ENCODE assay signal across 11 cellular contexts in genomic region chr10:68954904-68955303, GRCh38. TPM values are rescaled to one million over a fixed set of nuclear protein-coding genes. Genes with fewer than 3 reads are reported as not detected.
A peak's percentile ranks its signal among the peaks of the same experiment; 100 is the strongest.
DNase-seq lines count a peak whose midpoint lies in the region; ATAC-seq, FAIRE-seq and TF ChIP-seq lines count a peak whose summit lies in the region.
"Had no signal": no experiment of that assay in that cellular context is flagged by ENCODE, and none has a peak within 500 bp of the region (broad histone marks: within the 10 kb centered on the region; RNA-seq: fewer than 3 reads in every experiment).

No MANE protein-coding gene starts in this region.

- no TSS peak for BruUV-seq in HCT116 (replicated peaks; lab: Mats Ljungman, UMichigan)

- H4K20me1 ChIP-seq in BLaER1: peaks cover 28% of the 10 kb centered on the region
- peaks cover 20% of the 10 kb centered on the region; the same call in 1 of the 2 replicates for H4K20me1 ChIP-seq in HCT116 (ENCODE audit: insufficient read depth)
- H4K20me1 ChIP-seq in keratinocyte (ENCODE audit: control insufficient read depth, extremely low read depth, insufficient read depth, low read length): peaks cover 16% of the 10 kb centered on the region

- TF ChIP-seq CTCF in HCT116 (IDR thresholded peaks at IDR 0.05 in 2 of 3, conservative IDR thresholded peaks at IDR 0.05 in 1 of 3; ENCODE audit: borderline replicate concordance in 1 of 3, insufficient read depth in 1 of 3, low read depth in 2 of 3, low read length in 2 of 3) (no peak), keratinocyte (optimal IDR thresholded peaks at IDR 0.05 in 1 of 3, IDR thresholded peaks at IDR 0.05 in 1 of 3, conservative IDR thresholded peaks at IDR 0.05 in 1 of 3; ENCODE audit: extremely low read depth in 1 of 3, insufficient read depth in 2 of 3, low read length in 3 of 3) (no peak)

- H3K27ac ChIP-seq in BLaER1: peak overlapping the region; percentile 91
- peak overlapping the region; percentile 87; the same call in 1 of the 2 replicates for H3K27ac ChIP-seq in HCT116 (ENCODE audit: low read depth, low read length)
- no peak overlapping the region for H3K27ac ChIP-seq in keratinocyte (ENCODE audit: control insufficient read depth, insufficient read depth, low read length)

- H3K36me3 Mint-ChIP-seq in activated T-helper 1 cell treated with anti-CD3 and anti-CD28 coated beads, Interleukin-12 subunit alpha, Interleukin-12 subunit beta, Interleukin-2, Interleukin-4 antibody, amounts not matched to agents 30 ng/mL and 10 ng/mL and 1 ng/mL, durations not matched to agents 14 hours and 24 hours and 36 hours (ENCODE audit: low read depth): peaks cover 36% of the 10 kb centered on the region

- H3K9me2 ChIP-seq in HCT116 (ENCODE audit: insufficient read depth): no peaks in the 10 kb centered on the region

- CTCF ChIA-PET in HCT116 (lab: Charles Lee): interaction anchor here (0.9 to 1.4 kb wide), 2 partner anchors 13 to 742 kb away, joined by 3 read pairs; no protein-coding TSS in a partner anchor

- no peaks in the 10 kb centered on the region for H3K27me3 Mint-ChIP-seq in activated T-helper 1 cell treated with anti-CD3 and anti-CD28 coated beads, Interleukin-12 subunit alpha, Interleukin-12 subunit beta, Interleukin-2, Interleukin-4 antibody, amounts not matched to agents 30 ng/mL and 10 ng/mL and 1 ng/mL, durations not matched to agents 14 hours and 24 hours and 36 hours (ENCODE audit: insufficient read depth)

- H3K9me3 ChIP-seq in BLaER1 (no peaks in the 10 kb centered on the region), HCT116 (ENCODE audit: control insufficient read depth in 1 of 2, insufficient read depth in 1 of 2, low read depth in 1 of 2, low read length in 2 of 2) (no peaks in the 10 kb centered on the region), keratinocyte (ENCODE audit: control insufficient read depth, low read depth, low read length) (no peaks in the 10 kb centered on the region)

- dilution Hi-C loops in keratinocyte (cut with MboI; ENCODE audit: extremely low pct_ligation_motif_present, low sequenced_read_pairs): no loop called here

- POLR2A ChIA-PET in HCT116 (lab: Charles Lee): interaction anchor here (0.9 to 1.9 kb wide), 2 partner anchors 13 to 30 kb away, joined by 4 to 5 read pairs; no protein-coding TSS in a partner anchor

- peaks cover 51% of the 10 kb centered on the region for H3K36me3 ChIP-seq in BLaER1
- H3K36me3 ChIP-seq in HCT116 (ENCODE audit: control insufficient read depth in 1 of 2, insufficient read depth in 2 of 2, low read length in 2 of 2): peaks cover 4 to 17% of the 10 kb centered on the region in 2 experiments; a peak in 3 of 4 replicates
- H3K36me3 ChIP-seq in keratinocyte (ENCODE audit: control insufficient read depth in 2 of 2, extremely low read depth in 1 of 2, insufficient read depth in 2 of 2, low read length in 2 of 2): peaks cover under 1 to 22% of the 10 kb centered on the region in 2 experiments

- H3K9ac ChIP-seq in BLaER1 (peak overlapping the region; percentile 88), HCT116 (ENCODE audit: low read length) (peak overlapping the region; percentile 53), keratinocyte (ENCODE audit: control insufficient read depth, extremely low read depth, insufficient read depth, low read length) (peak overlapping the region; percentile 99)

- RAD21 ChIA-PET in HCT116 (lab: Charles Lee; ENCODE audit: low non-redundant PET in 1 of 2, low total read pairs in 2 of 2, uncharacterized antibody in 2 of 2, unreplicated experiment in 2 of 2): no interaction called here

- no peak for FAIRE-seq in keratinocyte (lab: Jason Lieb, UNC)

- no peaks in the 10 kb centered on the region for H3K9me1 ChIP-seq in keratinocyte (ENCODE audit: control insufficient read depth, extremely low read depth, insufficient read depth, low read length)

- ATAC-seq in HCT116 (no peak), HG02678 (IDR thresholded peaks at IDR 0.05; ENCODE audit: unreplicated experiment) (no peak), GM19351 (IDR thresholded peaks at IDR 0.05; ENCODE audit: unreplicated experiment) (no peak)

- H3K27me3 ChIP-seq in BLaER1 (no peaks in the 10 kb centered on the region), HCT116 (ENCODE audit: insufficient read depth, low read length) (no peaks in the 10 kb centered on the region), keratinocyte (ENCODE audit: control insufficient read depth, extremely low read depth, insufficient read depth, low read length) (no peaks in the 10 kb centered on the region)

- peak overlapping the region; percentile 73 for H3K4me3 Mint-ChIP-seq in activated T-helper 1 cell treated with anti-CD3 and anti-CD28 coated beads, Interleukin-12 subunit alpha, Interleukin-12 subunit beta, Interleukin-2, Interleukin-4 antibody, amounts not matched to agents 30 ng/mL and 10 ng/mL and 1 ng/mL, durations not matched to agents 14 hours and 24 hours and 36 hours

- H3K27ac Mint-ChIP-seq in activated T-helper 1 cell treated with anti-CD3 and anti-CD28 coated beads, Interleukin-12 subunit alpha, Interleukin-12 subunit beta, Interleukin-2, Interleukin-4 antibody, amounts not matched to agents 30 ng/mL and 10 ng/mL and 1 ng/mL, durations not matched to agents 14 hours and 24 hours and 36 hours: peak overlapping the region; percentile 71

- peaks cover 50% of the 10 kb centered on the region for H3K79me2 ChIP-seq in HCT116 (ENCODE audit: insufficient read depth, low read length)
- peaks cover 43% of the 10 kb centered on the region for H3K79me2 ChIP-seq in keratinocyte (ENCODE audit: control insufficient read depth, insufficient read depth, low read length)

- no peak for TF ChIP-seq RAD21 in HCT116 (IDR thresholded peaks at IDR 0.05; ENCODE audit: low read depth)

- peaks cover 22% of the 10 kb centered on the region for H3K4me1 Mint-ChIP-seq in activated T-helper 1 cell treated with anti-CD3 and anti-CD28 coated beads, Interleukin-12 subunit alpha, Interleukin-12 subunit beta, Interleukin-2, Interleukin-4 antibody, amounts not matched to agents 30 ng/mL and 10 ng/mL and 1 ng/mL, durations not matched to agents 14 hours and 24 hours and 36 hours (ENCODE audit: low read depth)

- no peak overlapping the region for H2AFZ ChIP-seq in HCT116 (ENCODE audit: low read depth, low read length, poor library complexity, severe bottlenecking)
- H2AFZ ChIP-seq in keratinocyte (ENCODE audit: control insufficient read depth, low read length): no peak overlapping the region

- H3K4me2 ChIP-seq in BLaER1 (peak overlapping the region; percentile 87), HCT116 (ENCODE audit: low read length) (peak overlapping the region; percentile 74), keratinocyte (ENCODE audit: control insufficient read depth, extremely low read depth, insufficient read depth, low read depth, low read length) (peak overlapping the region; percentile 97)

- H3K9me3 Mint-ChIP-seq in activated T-helper 1 cell treated with anti-CD3 and anti-CD28 coated beads, Interleukin-12 subunit alpha, Interleukin-12 subunit beta, Interleukin-2, Interleukin-4 antibody, amounts not matched to agents 30 ng/mL and 10 ng/mL and 1 ng/mL, durations not matched to agents 14 hours and 24 hours and 36 hours: no peaks in the 10 kb centered on the region

- no peak for TF ChIP-seq POLR2A in HCT116 (IDR thresholded peaks at IDR 0.05; ENCODE audit: borderline replicate concordance, extremely low read depth, insufficient read depth, insufficient read length)

- DNase-seq in HCT116 (ENCODE audit: low read depth, low spot score) (no peak), keratinocyte (ENCODE audit: low read depth, low spot score) (no peak), 8988T (no peak), SKM-1 treated with dmso at 0.1 percent for 144 hours (lab: John Stamatoyannopoulos, UW; ENCODE audit: unreplicated experiment) (no peak)
- DNase-seq in activated T-helper 1 cell treated with anti-CD3 and anti-CD28 coated beads, Interleukin-12 subunit alpha, Interleukin-12 subunit beta, Interleukin-2, Interleukin-4 antibody, amounts not matched to agents 30 ng/mL and 10 ng/mL and 1 ng/mL, durations not matched to agents 14 hours and 24 hours and 36 hours (ENCODE audit: low spot score): no peak
- DNase-seq: DMS79, NCI-H2081 treated with DMSO at 0.1 percent for 48 hours, T1000 had no signal

- peaks cover 36% of the 10 kb centered on the region for H3K4me1 ChIP-seq in BLaER1
- peaks cover 11 to 12% of the 10 kb centered on the region in 2 experiments; a peak in 3 of 4 replicates for H3K4me1 ChIP-seq in HCT116 (ENCODE audit: control insufficient read depth in 1 of 2, insufficient read depth in 2 of 2, low read length in 2 of 2)
- H3K4me1 ChIP-seq in keratinocyte (ENCODE audit: control insufficient read depth, extremely low read depth, insufficient read depth, low read length): peaks cover 13% of the 10 kb centered on the region

- H3K4me3 ChIP-seq in BLaER1: peak overlapping the region; percentile 78
- H3K4me3 ChIP-seq in HCT116 (replicated peaks in 1 of 2; ENCODE audit: low read depth in 1 of 2, low read length in 2 of 2): peak overlapping the region; percentile 99
- peak overlapping the region in 1 of 3 experiments; percentile 98 for H3K4me3 ChIP-seq in keratinocyte (ENCODE audit: control insufficient read depth in 2 of 3, extremely low read depth in 1 of 3, insufficient read depth in 2 of 3, low read depth in 1 of 3, low read length in 3 of 3)

- intact Hi-C loops in HCT116 (cut with micrococcal nuclease): loop anchor here (10.0 kb wide), 1 partner anchor 160 kb away; no protein-coding TSS in a partner anchor
- intact Hi-C loops in activated T-helper 1 cell treated with anti-CD3 and anti-CD28 coated beads, Interleukin-12 subunit alpha, Interleukin-12 subunit beta, Interleukin-2, Interleukin-4 antibody, amounts not matched to agents 30 ng/mL and 10 ng/mL and 1 ng/mL, durations not matched to agents 14 hours and 24 hours and 36 hours (cut with micrococcal nuclease): loop anchor here (1.0 kb wide), 3 partner anchors 33 to 168 kb away; partner anchors contain the start of genes DDX50 and KIFBP

RNA-seq across cellular contexts. Expression of gene DDX21, which starts 1.1 kb away (rescaled TPM):
- total RNA-seq in HCT116 (2021; ENCODE audit: unreplicated experiment): 153 TPM
- polyA plus RNA-seq in HCT116 (2012): 42.5 and 56.5 TPM in 2 replicates
- total RNA-seq in activated T-helper 1 cell treated with anti-CD3 and anti-CD28 coated beads, Interleukin-12 subunit alpha, Interleukin-12 subunit beta, Interleukin-2, Interleukin-4 antibody, amounts not matched to agents 30 ng/mL and 10 ng/mL and 1 ng/mL, durations not matched to agents 14 hours and 24 hours and 36 hours: 267 and 278 TPM in 2 replicates
- polyA plus RNA-seq in keratinocyte: 88.1 to 157 TPM (median 110 TPM) in 3 replicates
- polyA plus RNA-seq in keratinocyte (2011; ENCODE audit: low read depth): 145 TPM
- polyA plus RNA-seq in keratinocyte (2011; cell fraction: cytosol; rRNA removed): 75.5 and 128 TPM in 2 replicates
- 88.6 and 140 TPM in 2 replicates for polyA plus RNA-seq in keratinocyte (2011; cell fraction: nucleus; rRNA removed)
- 72.3 and 107 TPM in 2 replicates for polyA plus RNA-seq in keratinocyte (2012; ENCODE audit: low replicate concordance)
- 25.2 to 126 TPM (median 62.4 TPM) in 3 replicates for polyA minus RNA-seq in keratinocyte
- polyA minus RNA-seq in keratinocyte (2011; cell fraction: cytosol; rRNA and poly(A)+ RNA removed): 72.9 TPM
- polyA minus RNA-seq in keratinocyte (2011; cell fraction: nucleus; rRNA and poly(A)+ RNA removed): 55.8 and 104 TPM in 2 replicates

RNA-seq across cellular contexts. Expression of gene KIFBP, which starts 33.7 kb away (rescaled TPM):
- total RNA-seq in HCT116 (2021; ENCODE audit: unreplicated experiment): 26.9 TPM
- polyA plus RNA-seq in HCT116 (2012): 8.7 and 11.7 TPM in 2 replicates
- 16.4 and 16.9 TPM in 2 replicates for total RNA-seq in activated T-helper 1 cell treated with anti-CD3 and anti-CD28 coated beads, Interleukin-12 subunit alpha, Interleukin-12 subunit beta, Interleukin-2, Interleukin-4 antibody, amounts not matched to agents 30 ng/mL and 10 ng/mL and 1 ng/mL, durations not matched to agents 14 hours and 24 hours and 36 hours
- 28.8 to 48.9 TPM (median 37.0 TPM) in 3 replicates for polyA plus RNA-seq in keratinocyte
- polyA plus RNA-seq in keratinocyte (2011; ENCODE audit: low read depth): 23.4 TPM
- 29.4 and 58.2 TPM in 2 replicates for polyA plus RNA-seq in keratinocyte (2011; cell fraction: cytosol; rRNA removed)
- 47.3 and 65.4 TPM in 2 replicates for polyA plus RNA-seq in keratinocyte (2011; cell fraction: nucleus; rRNA removed)
- 20.0 and 28.5 TPM in 2 replicates for polyA plus RNA-seq in keratinocyte (2012; ENCODE audit: low replicate concordance)
- polyA minus RNA-seq in keratinocyte: 9.0 to 34.7 TPM (median 17.7 TPM) in 3 replicates
- 29.9 TPM for polyA minus RNA-seq in keratinocyte (2011; cell fraction: cytosol; rRNA and poly(A)+ RNA removed)
- 19.7 and 31.9 TPM in 2 replicates for polyA minus RNA-seq in keratinocyte (2011; cell fraction: nucleus; rRNA and poly(A)+ RNA removed)

RNA-seq across cellular contexts. Expression of gene DDX50, which starts 53.8 kb away (rescaled TPM):
- total RNA-seq in HCT116 (2021; ENCODE audit: unreplicated experiment): 25.6 TPM
- 28.9 and 34.7 TPM in 2 replicates for polyA plus RNA-seq in HCT116 (2012)
- total RNA-seq in activated T-helper 1 cell treated with anti-CD3 and anti-CD28 coated beads, Interleukin-12 subunit alpha, Interleukin-12 subunit beta, Interleukin-2, Interleukin-4 antibody, amounts not matched to agents 30 ng/mL and 10 ng/mL and 1 ng/mL, durations not matched to agents 14 hours and 24 hours and 36 hours: 53.0 and 55.0 TPM in 2 replicates
- polyA plus RNA-seq in keratinocyte: 28.0 to 40.6 TPM (median 31.3 TPM) in 3 replicates
- 28.8 TPM for polyA plus RNA-seq in keratinocyte (2011; ENCODE audit: low read depth)
- polyA plus RNA-seq in keratinocyte (2011; cell fraction: cytosol; rRNA removed): 22.1 and 33.7 TPM in 2 replicates
- polyA plus RNA-seq in keratinocyte (2011; cell fraction: nucleus; rRNA removed): 19.9 and 25.7 TPM in 2 replicates
- polyA plus RNA-seq in keratinocyte (2012; ENCODE audit: low replicate concordance): 26.7 and 30.4 TPM in 2 replicates
- polyA minus RNA-seq in keratinocyte: 7.5 to 37.4 TPM (median 26.0 TPM) in 3 replicates
- polyA minus RNA-seq in keratinocyte (2011; cell fraction: cytosol; rRNA and poly(A)+ RNA removed): 27.0 TPM
- 11.3 and 18.8 TPM in 2 replicates for polyA minus RNA-seq in keratinocyte (2011; cell fraction: nucleus; rRNA and poly(A)+ RNA removed)
